ENCODE assay signal across 8 cellular contexts in the genomic region with DNA sequence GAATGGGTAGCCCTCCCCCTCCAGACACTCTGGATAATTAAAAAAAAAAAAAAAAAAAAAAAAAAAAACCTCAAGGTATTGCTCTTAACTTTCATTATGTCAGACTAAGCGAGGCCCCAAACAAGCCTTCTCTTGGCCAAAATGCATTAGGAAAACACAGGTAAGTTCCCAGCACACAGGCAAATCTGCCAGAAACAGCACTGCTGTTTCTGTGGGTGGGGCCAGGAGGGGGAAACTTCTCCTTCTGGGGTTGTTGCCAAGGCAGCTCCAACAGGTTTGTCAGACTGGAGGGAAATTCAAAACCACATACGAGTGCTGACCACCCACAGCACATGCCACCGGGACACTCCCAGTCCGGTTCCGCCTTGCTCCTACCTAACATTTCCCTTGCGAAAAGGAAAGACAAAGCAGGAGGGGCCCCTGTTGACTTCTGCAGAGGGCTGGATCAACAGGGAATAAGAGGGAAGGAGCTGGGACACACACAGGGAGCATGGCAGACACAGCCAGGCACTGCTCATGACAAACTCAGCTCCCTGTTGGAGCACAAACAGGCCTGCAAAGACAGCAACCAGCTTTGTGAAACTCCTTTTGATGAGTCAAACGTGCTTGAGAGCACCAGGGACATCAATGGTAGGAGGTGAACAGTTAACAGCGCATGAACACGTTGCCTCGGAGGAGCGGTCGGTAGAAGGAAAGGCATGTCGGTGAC. TPM values are rescaled to one million over a fixed set of nuclear protein-coding genes. Genes with fewer than 3 reads are reported as not detected.
A peak's percentile ranks its signal among the peaks of the same experiment; 100 is the strongest.
DNase-seq lines count a peak whose midpoint lies in the region; ATAC-seq and TF ChIP-seq lines count a peak whose summit lies in the region.

No MANE protein-coding gene starts in this region.

- H3K9me3 ChIP-seq in DOHH2 (ENCODE audit: control insufficient read depth, insufficient read depth, low read length) (no peaks in the 10 kb centered on the region), MM.1S (replicated peaks; ENCODE audit: insufficient read depth, low read length) (no peaks in the 10 kb centered on the region), ectodermal cell (ENCODE audit: control insufficient read depth, low read length) (no peaks in the 10 kb centered on the region), upper lobe of left lung (no peaks in the 10 kb centered on the region)

- H3K27me3 Mint-ChIP-seq in natural killer cell treated with Interleukin-12 subunit alpha and Interleukin-12 subunit beta and Interleukin-15 and Interleukin-18, amount 100 ng/mL, for 72 hours = no peaks in the 10 kb centered on the region

- H3K36me3 ChIP-seq in DOHH2 (ENCODE audit: control insufficient read depth, low read length) (peaks cover 96% of the 10 kb centered on the region), MM.1S (replicated peaks; ENCODE audit: insufficient read depth, low read length) (peaks cover 22% of the 10 kb centered on the region), ectodermal cell (ENCODE audit: control insufficient read depth, insufficient read depth, low read length) (peaks cover 7% of the 10 kb centered on the region), upper lobe of left lung (peaks cover 6 to 75% (median 33%) of the 10 kb centered on the region in 4 donors)

- in situ Hi-C loops in G401 (cut with HindIII; ENCODE audit: low sequenced_read_pairs) = no loop called here

- peak overlapping the region; percentile 83 for H3K9ac ChIP-seq in MM.1S (ENCODE audit: low read length)

- H3K9me2 ChIP-seq in DOHH2 (replicated peaks; ENCODE audit: control insufficient read depth, low read length) (no peaks in the 10 kb centered on the region), MM.1S (replicated peaks; ENCODE audit: insufficient read depth, low read length) (no peaks in the 10 kb centered on the region)

- peak in 1 of 4 donors; percentile 5 for TF ChIP-seq POLR2A in upper lobe of left lung (IDR thresholded peaks at IDR 0.05)

- peak overlapping the region; percentile 82 for H3K4me2 ChIP-seq in DOHH2 (ENCODE audit: low read length)
- peak overlapping the region; percentile 91 for H3K4me2 ChIP-seq in MM.1S (ENCODE audit: low read depth, low read length)

- H3K4me1 Mint-ChIP-seq in natural killer cell treated with Interleukin-12 subunit alpha and Interleukin-12 subunit beta and Interleukin-15 and Interleukin-18, amount 100 ng/mL, for 72 hours (ENCODE audit: low read depth in 2 of 2) = peaks cover 87 to 93% of the 10 kb centered on the region in 2 donors

- H2AFZ ChIP-seq in MM.1S (ENCODE audit: low read length) = no peak overlapping the region

- peak overlapping the region; percentile 70 for H3K4me3 ChIP-seq in DOHH2 (ENCODE audit: low read length)
- peak overlapping the region; percentile 50; the same call in 1 of the 2 replicates for H3K4me3 ChIP-seq in MM.1S (ENCODE audit: low read length)
- no peak overlapping the region for H3K4me3 ChIP-seq in ectodermal cell (ENCODE audit: insufficient read depth, low read depth, low read length)
- H3K4me3 ChIP-seq in upper lobe of left lung = peak overlapping the region in 1 of 4 donors; percentile 29

- H3F3A ChIP-seq in DOHH2 (ENCODE audit: control insufficient read depth, insufficient read depth) (peaks cover 25% of the 10 kb centered on the region), MM.1S (ENCODE audit: insufficient read depth, low read length) (peaks cover 66% of the 10 kb centered on the region)

- H3K4me1 ChIP-seq in DOHH2 (ENCODE audit: control insufficient read depth, low read length) (peaks cover 91% of the 10 kb centered on the region), MM.1S (ENCODE audit: low read length) (peaks cover 77% of the 10 kb centered on the region), ectodermal cell (ENCODE audit: control insufficient read depth, insufficient read depth, low read length) (peaks cover 93% of the 10 kb centered on the region), upper lobe of left lung (peaks cover 99 to 100% (median 100%) of the 10 kb centered on the region in 4 donors)

- peak overlapping the region; percentile 86 for H3K27ac ChIP-seq in DOHH2 (ENCODE audit: low read depth, low read length)
- H3K27ac ChIP-seq in MM.1S (ENCODE audit: low read length) = peak overlapping the region; percentile 96
- H3K27ac ChIP-seq in ectodermal cell (ENCODE audit: insufficient read depth, low read depth, low read length, poor library complexity, severe bottlenecking) = peak overlapping the region; percentile 36
- peak overlapping the region; percentile 88 to 91 (median 89) for H3K27ac ChIP-seq in upper lobe of left lung

- ATAC-seq in natural killer cell treated with Interleukin-12 subunit alpha and Interleukin-12 subunit beta and Interleukin-15 and Interleukin-18, amount 100 ng/mL, for 72 hours = peak in 1 of 2 donors; percentile 36
- ATAC-seq in upper lobe of left lung (ENCODE audit: low FRiP score in 2 of 2) = no peak

- peak; percentile 78 for DNase-seq in MM.1S
- DNase-seq in activated CD4-positive, CD25-positive, alpha-beta regulatory T cell treated with anti-CD3 and anti-CD28 coated beads, Interleukin-2, amount 50 U/mL, for 72 hours = peak; percentile 48
- DNase-seq in natural killer cell treated with Interleukin-12 subunit alpha and Interleukin-12 subunit beta and Interleukin-15 and Interleukin-18, amount 100 ng/mL, for 72 hours (ENCODE audit: low spot score) = no peak
- DNase-seq in upper lobe of left lung = peak in 1 of 2 donors; percentile 73
- DNase-seq in G401 (ENCODE audit: low spot score) = no peak
- no peak for DNase-seq in NCI-H2227 (lab: John Stamatoyannopoulos, UW; ENCODE audit: unreplicated experiment)

- peak overlapping the region; percentile 99 to 100 for H3K27ac Mint-ChIP-seq in natural killer cell treated with Interleukin-12 subunit alpha and Interleukin-12 subunit beta and Interleukin-15 and Interleukin-18, amount 100 ng/mL, for 72 hours

- H3K9me3 Mint-ChIP-seq in natural killer cell treated with Interleukin-12 subunit alpha and Interleukin-12 subunit beta and Interleukin-15 and Interleukin-18, amount 100 ng/mL, for 72 hours = no peaks in the 10 kb centered on the region

- peaks cover 19% of the 10 kb centered on the region for H3K36me3 Mint-ChIP-seq in natural killer cell treated with Interleukin-12 subunit alpha and Interleukin-12 subunit beta and Interleukin-15 and Interleukin-18, amount 100 ng/mL, for 72 hours

- H3K79me2 ChIP-seq in DOHH2 (ENCODE audit: control insufficient read depth, low read length) = peaks cover 99% of the 10 kb centered on the region
- peaks cover 91% of the 10 kb centered on the region for H3K79me2 ChIP-seq in MM.1S (ENCODE audit: low read length)

- TF ChIP-seq CTCF in DOHH2 (IDR thresholded peaks at IDR 0.05; ENCODE audit: low read depth, low read length, poor library complexity, severe bottlenecking) (no peak), MM.1S (IDR thresholded peaks at IDR 0.05; ENCODE audit: low read length) (no peak), upper lobe of left lung (IDR thresholded peaks at IDR 0.05) (no peak)

- peak overlapping the region; percentile 96 for H3K4me3 Mint-ChIP-seq in natural killer cell treated with Interleukin-12 subunit alpha and Interleukin-12 subunit beta and Interleukin-15 and Interleukin-18, amount 100 ng/mL, for 72 hours

- WGBS in ectodermal cell, 2 experiments = 69 to 81% methylated on average over 13 of the region's 13 CpGs
- 28 to 35% methylated on average over 12 to 13 of the region's 13 CpGs for WGBS in upper lobe of left lung, 2 donors

- no peaks in the 10 kb centered on the region for H3K27me3 ChIP-seq in DOHH2 (ENCODE audit: control insufficient read depth, low read length)
- H3K27me3 ChIP-seq in MM.1S (replicated peaks; ENCODE audit: insufficient read depth, low read length) = no peaks in the 10 kb centered on the region
- no peaks in the 10 kb centered on the region for H3K27me3 ChIP-seq in ectodermal cell (ENCODE audit: control insufficient read depth, insufficient read depth, low read length, poor library complexity, severe bottlenecking)
- no peaks in the 10 kb centered on the region for H3K27me3 ChIP-seq in upper lobe of left lung

- H4K20me1 ChIP-seq in DOHH2 (ENCODE audit: control insufficient read depth, insufficient read depth, low read depth, low read length) (0 out of 2 replicates have a peak, but pooled peaks cover 8% of the 10 kb centered on the region), MM.1S (ENCODE audit: insufficient read depth, low read length) (0 out of 2 replicates have a peak, but pooled peaks cover 4% of the 10 kb centered on the region)

- no peak for TF ChIP-seq EP300 in upper lobe of left lung (IDR thresholded peaks at IDR 0.05)

RNA-seq across cellular contexts. Expression of gene MYH9, which starts 55.0 kb away (rescaled TPM):
- polyA plus RNA-seq in ectodermal cell (2013, experiment 1 of 4) = 179 TPM
- 216 TPM for polyA plus RNA-seq in ectodermal cell (2013, experiment 2 of 4)
- 128 TPM for polyA plus RNA-seq in ectodermal cell (2013, experiment 3 of 4)
- 141 TPM for polyA plus RNA-seq in ectodermal cell (2013, experiment 4 of 4)
- total RNA-seq in natural killer cell treated with Interleukin-12 subunit alpha and Interleukin-12 subunit beta and Interleukin-15 and Interleukin-18, amount 100 ng/mL, for 72 hours = 100 to 1,000 TPM; 623 to 642 TPM
- total RNA-seq in upper lobe of left lung = 100 to 1,000 TPM; 486 to 925 (median 599) TPM
- 153 and 185 TPM in 2 replicates for total RNA-seq in G401 (2014; rRNA removed; shearing (Covaris generic))

Comparison
In these comparisons a context has a peak if more than half of its experiments do, and no peak if none do; other contexts are left out.
1. H3K27ac ChIP-seq: peak in every context shown above with its lines; median percentile 96 in MM.1S; 89 in upper lobe of left lung; 86 in DOHH2; 36 in ectodermal cell.
2. DNase-seq: peak in MM.1S (single experiment) and activated CD4-positive, CD25-positive, alpha-beta regulatory T cell treated with anti-CD3 and anti-CD28 coated beads, Interleukin-2, amount 50 U/mL, for 72 hours (single experiment); none in natural killer cell treated with Interleukin-12 subunit alpha and Interleukin-12 subunit beta and Interleukin-15 and Interleukin-18, amount 100 ng/mL, for 72 hours (single experiment), G401 (single experiment) and NCI-H2227 (single experiment).